22 cellular contexts compared by ENCODE assay signal in the genomic region with DNA sequence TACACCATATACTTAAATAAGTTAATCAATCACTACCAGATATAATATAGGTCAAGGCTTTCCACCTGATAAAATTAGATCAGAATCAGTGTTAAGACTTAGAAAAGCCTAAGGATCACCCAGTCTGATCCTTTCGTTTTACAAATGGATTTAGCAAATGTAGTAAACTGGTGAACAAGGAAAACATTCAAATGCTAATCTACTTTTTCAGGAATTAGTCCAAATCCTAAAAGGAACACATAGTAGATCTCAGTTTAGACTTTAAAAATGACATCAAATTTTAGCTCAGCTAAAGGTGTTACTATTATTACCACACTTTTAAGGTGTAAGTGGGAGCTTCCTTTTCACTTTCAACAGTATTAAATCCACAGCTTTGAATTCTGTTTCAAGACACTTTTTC. TPM values are rescaled to one million over a fixed set of nuclear protein-coding genes. Genes with fewer than 3 reads are reported as not detected.
DNase-seq lines count a peak whose midpoint lies in the region; ATAC-seq, FAIRE-seq and TF ChIP-seq lines count a peak whose summit lies in the region.
"Had no signal": no experiment of that assay in that cellular context is flagged by ENCODE, and none has a peak within 500 bp of the region (broad histone marks: within the 10 kb centered on the region; RNA-seq: fewer than 3 reads in every experiment).

No MANE protein-coding gene starts in this region.

- peak overlapping the region; percentile 25 for H3K4me3 Mint-ChIP-seq in WTC11
- H3K4me3 Mint-ChIP-seq: CD4-positive, alpha-beta memory T cell; T-helper 1 cell treated with Interleukin-12 subunit alpha and Interleukin-12 subunit beta and Interleukin-4 antibody, amounts not matched to agents 30 μg/mL and 1 μg/mL, for 36 hours had no signal

- POLR2A ChIA-PET in WTC11 (lab: Charles Lee): interaction anchor here (1.8 kb wide), 1 partner anchor 11 kb away, joined by 5 read pairs; no protein-coding TSS in a partner anchor

- H3K9ac ChIP-seq in HUES64 (ENCODE audit: low read depth, low read length): no peak overlapping the region
- H3K9ac ChIP-seq: SK-N-SH had no signal

- no peaks in the 10 kb centered on the region for H3K9me3 Mint-ChIP-seq in WTC11
- H3K9me3 Mint-ChIP-seq: CD4-positive, alpha-beta memory T cell; T-helper 1 cell treated with Interleukin-12 subunit alpha and Interleukin-12 subunit beta and Interleukin-4 antibody, amounts not matched to agents 30 μg/mL and 1 μg/mL, for 36 hours had no signal

- no peak for TF ChIP-seq CTCF in WTC11 (IDR thresholded peaks at IDR 0.05)

- in situ Hi-C loops in G401 (cut with HindIII; ENCODE audit: low sequenced_read_pairs): no loop called here

- no peaks in the 10 kb centered on the region for H3K9me3 ChIP-seq in HUES64 (ENCODE audit: insufficient read depth, low read depth, low read length)
- H3K9me3 ChIP-seq: A549, Peyer's patch, SK-N-SH had no signal

- H3K36me3 ChIP-seq in HUES64 (ENCODE audit: insufficient read depth, low read length): peaks cover 15% of the 10 kb centered on the region

- peak; percentile 11 for FAIRE-seq in GM19239 (lab: Jason Lieb, UNC)
- peak; percentile 60 for FAIRE-seq in islet of Langerhans (lab: Jason Lieb, UNC)

- H3K4me1 ChIP-seq in HUES64 (ENCODE audit: insufficient read depth, low read length): peaks cover 50% of the 10 kb centered on the region

- peak overlapping the region; percentile 68 for H3K27ac ChIP-seq in HUES64 (ENCODE audit: low read depth, low read length)
- H3K27ac ChIP-seq: A549 had no signal

- ATAC-seq in WTC11: no peak
- ATAC-seq: A549 had no signal

- H3K27me3 ChIP-seq in HUES64 (ENCODE audit: insufficient read depth, low read length): no peaks in the 10 kb centered on the region
- H3K27me3 ChIP-seq: Peyer's patch had no signal

- DNase-seq in GM19239 (ENCODE audit: insufficient read length, low spot score) (no peak), WTC11 (ENCODE audit: low spot score) (no peak), MV-4-11 (lab: John Stamatoyannopoulos, UW) (no peak), kidney tubule cell (ENCODE audit: low spot score) (no peak), G401 (ENCODE audit: low spot score) (no peak)
- DNase-seq: C1 segment of cervical spinal cord; CD4-positive, alpha-beta memory T cell; COR-L47; GF-D8; H7; Kasumi-1; NCI-H2029 treated with DMSO at 0.1 percent for 48 hours; NCI-H446 treated with DMSO at 0.1 percent for 48 hours; NCI-H526 treated with DMSO at 0.1 percent for 48 hours; SHP77 treated with DMSO at 0.1 percent for 48 hours; SK-N-SH; SW 1271 had no signal

- H3K27me3 Mint-ChIP-seq in WTC11 (ENCODE audit: low read depth): no peaks in the 10 kb centered on the region
- H3K27me3 Mint-ChIP-seq: CD4-positive, alpha-beta memory T cell had no signal

- H3K27ac Mint-ChIP-seq in WTC11: peak overlapping the region; percentile 98
- H3K27ac Mint-ChIP-seq: T-helper 1 cell treated with Interleukin-12 subunit alpha and Interleukin-12 subunit beta and Interleukin-4 antibody, amounts not matched to agents 30 μg/mL and 1 μg/mL, for 36 hours had no signal

- no peak overlapping the region for H3K4me3 ChIP-seq in HUES64 (ENCODE audit: low read length)
- H3K4me3 ChIP-seq: A549, Peyer's patch had no signal

- CTCF ChIA-PET in WTC11 (lab: Charles Lee): no interaction called here

- peaks cover 74% of the 10 kb centered on the region for H3K4me1 Mint-ChIP-seq in WTC11

- WGBS in HUES64: no CpG with 5 or more reads among the region's 1 CpG

- peaks cover 7% of the 10 kb centered on the region for H3K36me3 Mint-ChIP-seq in WTC11

TF ChIP-seq in WTC11, 78 proteins besides CTCF, POLR2A, EP300 and RAD21:
- TF ChIP-seq ZNF317 (CRISPR knock-in tag; IDR thresholded peaks at IDR 0.05; ENCODE audit: borderline replicate concordance, low read depth) (no peak), ZNF263 (CRISPR knock-in tag; IDR thresholded peaks at IDR 0.05; ENCODE audit: low read depth) (no peak), ZNF671 (CRISPR knock-in tag; IDR thresholded peaks at IDR 0.05) (no peak)
- TF ChIP-seq, protein P1, sequence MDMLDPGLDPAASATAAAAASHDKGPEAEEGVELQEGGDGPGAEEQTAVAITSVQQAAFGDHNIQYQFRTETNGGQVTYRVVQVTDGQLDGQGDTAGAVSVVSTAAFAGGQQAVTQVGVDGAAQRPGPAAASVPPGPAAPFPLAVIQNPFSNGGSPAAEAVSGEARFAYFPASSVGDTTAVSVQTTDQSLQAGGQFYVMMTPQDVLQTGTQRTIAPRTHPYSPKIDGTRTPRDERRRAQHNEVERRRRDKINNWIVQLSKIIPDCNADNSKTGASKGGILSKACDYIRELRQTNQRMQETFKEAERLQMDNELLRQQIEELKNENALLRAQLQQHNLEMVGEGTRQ (CRISPR knock-in tag; IDR thresholded peaks at IDR 0.05): no peak

RNA-seq across cellular contexts. Expression of a gene that starts 12.0 kb away (rescaled TPM):
- 6.6 TPM for polyA plus RNA-seq in HUES64 (2013, experiment 1 of 2)
- polyA plus RNA-seq in HUES64 (2013, experiment 2 of 2): 5.3 TPM
- 19.1 to 29.3 TPM (median 19.2 TPM) in 3 replicates for total RNA-seq in WTC11 (2021)
- total RNA-seq in G401 (2014; rRNA removed; shearing (Covaris generic)): 5.7 and 9.0 TPM in 2 replicates
